Comparison of ENCODE assay signal across 20 cellular contexts in the genomic region with DNA sequence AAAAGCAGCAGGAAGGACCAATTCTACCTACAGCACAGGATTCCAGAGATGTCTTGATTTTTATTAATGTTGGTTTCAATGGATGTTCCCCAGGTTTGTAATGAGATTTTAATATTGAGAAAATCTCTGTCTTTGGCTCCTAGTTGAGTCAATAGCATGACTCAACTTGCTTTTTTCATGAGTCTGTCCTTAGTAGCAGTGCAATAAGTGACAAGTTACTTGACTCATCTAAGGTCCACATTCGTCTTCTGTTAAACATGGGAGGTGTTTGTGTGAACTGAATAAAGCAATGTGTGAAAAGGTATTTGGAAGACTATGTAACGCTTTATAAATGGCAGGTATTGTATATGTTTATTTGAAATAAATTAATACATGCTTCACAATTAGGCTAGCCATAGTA.
"Had no signal": no experiment of that assay in that cellular context is flagged by ENCODE, and none has a peak within 500 bp of the region (broad histone marks: within the 10 kb centered on the region; RNA-seq: fewer than 3 reads in every experiment).

No MANE protein-coding gene starts in this region.

- H3K36me3 ChIP-seq: ascending aorta, neural progenitor cell, tibial nerve had no signal

- H3K4me1 ChIP-seq: ascending aorta, neural progenitor cell had no signal

- ATAC-seq: activated CD8-positive, alpha-beta T cell treated with anti-CD3 and anti-CD28 coated beads for 36 hours; activated naive CD8-positive, alpha-beta T cell treated with anti-CD3 and anti-CD28 coated beads, Interleukin-2, amount 50 U/mL, for 24 hours; naive thymus-derived CD4-positive, alpha-beta T cell; stimulated activated naive CD8-positive, alpha-beta T cell treated with anti-CD3 and anti-CD28 coated beads, Interleukin-15, Interleukin-2, amounts not matched to agents 100 U/mL and 50 U/mL, for 24 hours had no signal

- DNase-seq: activated B cell treated with CpG ODN at 0.5 μM for 24 hours; activated CD4-positive, alpha-beta T cell treated with anti-CD3 and anti-CD28 coated beads for 48 hours; activated CD8-positive, alpha-beta T cell treated with anti-CD3 and anti-CD28 coated beads for 36 hours; activated naive CD4-positive, alpha-beta T cell treated with anti-CD3 and anti-CD28 coated beads, Interleukin-2, amount 10 ng/mL, durations not matched to agents 7 days and 5 days; activated naive CD8-positive, alpha-beta T cell treated with anti-CD3 and anti-CD28 coated beads, Interleukin-2, amount 50 U/mL, for 24 hours; activated T-cell treated with anti-CD3 and anti-CD28 coated beads, Interleukin-2, amount 50 U/mL, for 24 hours; effector CD8-positive, alpha-beta T cell; head of caudate nucleus; kidney glomerular epithelial cell; mesendoderm; naive thymus-derived CD4-positive, alpha-beta T cell; stimulated activated CD4-positive, alpha-beta T cell treated with anti-CD3 and anti-CD28 coated beads, Interleukin-12 subunit alpha, Interleukin-12 subunit beta, amount 100 ng/mL, for 4 hours; stimulated activated CD4-positive, alpha-beta T cell treated with anti-CD3 and anti-CD28 coated beads, Interleukin-1b, Interleukin-23, amount 100 ng/mL, for 48 hours; stimulated activated naive CD8-positive, alpha-beta T cell treated with anti-CD3 and anti-CD28 coated beads, Interleukin-15, Interleukin-2, amounts not matched to agents 100 U/mL and 50 U/mL, for 24 hours; substantia nigra had no signal

- H3K4me2 ChIP-seq: neural progenitor cell had no signal

- H3K27me3 ChIP-seq: ascending aorta, neural progenitor cell, tibial nerve had no signal

- H2AFZ ChIP-seq: neural progenitor cell had no signal

- FAIRE-seq: frontal cortex, urothelium cell line had no signal

- H3K4me3 ChIP-seq: ascending aorta, neural progenitor cell, tibial nerve had no signal

- H3K9ac ChIP-seq: neural progenitor cell had no signal

- H3K9me3 ChIP-seq: ascending aorta, tibial nerve had no signal

- H3K27ac ChIP-seq: ascending aorta, neural progenitor cell, tibial nerve had no signal
